In the genomic region with DNA sequence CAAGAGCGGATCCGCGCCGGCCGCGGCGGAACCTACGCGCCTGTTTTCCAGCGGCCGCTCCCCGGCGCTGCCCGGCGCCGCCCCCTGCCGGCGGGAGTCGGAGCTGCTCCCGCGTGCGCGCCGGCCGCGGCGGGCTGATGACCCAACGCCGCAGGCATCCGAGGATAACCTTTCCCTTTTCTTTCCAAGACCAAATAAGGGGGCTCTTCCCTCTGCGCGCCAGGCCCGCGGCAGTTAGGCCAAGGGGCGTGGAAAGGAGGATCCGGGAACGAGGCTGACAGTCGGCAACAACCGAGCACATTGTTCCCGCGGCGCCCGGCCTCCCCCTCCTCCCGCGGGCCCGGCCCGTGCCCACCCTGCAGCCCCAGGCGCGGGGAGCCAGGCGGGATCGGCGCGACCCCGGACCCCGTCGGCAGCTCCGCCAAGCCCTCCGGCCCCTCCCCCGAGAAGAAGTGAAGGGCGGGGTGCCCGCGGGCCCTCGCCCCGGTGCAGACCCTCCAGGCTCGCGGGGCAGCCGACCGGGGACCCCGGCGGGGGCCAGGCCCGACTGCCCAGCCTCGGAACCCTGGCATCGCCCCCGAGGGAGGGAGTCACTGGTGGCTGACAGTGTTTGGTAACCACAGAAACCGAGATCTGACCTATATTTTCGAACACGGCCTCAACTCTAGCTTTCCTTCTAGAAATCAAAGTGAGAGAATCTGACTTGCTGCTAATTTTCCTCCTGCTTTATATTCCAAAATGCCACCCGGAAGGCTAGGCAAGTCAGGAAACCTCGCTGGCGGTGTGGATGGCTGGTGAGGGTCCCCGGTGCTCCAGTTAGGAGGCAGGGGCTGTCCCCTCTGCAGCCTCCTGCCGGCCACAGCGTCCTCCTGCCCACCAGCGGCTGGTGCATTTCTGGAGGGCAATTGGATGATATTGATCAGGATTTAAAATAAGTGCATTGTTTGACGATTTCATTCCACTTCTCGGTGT, we compare ENCODE assay signal across 1 cellular context.
TF ChIP-seq lines count a peak whose summit lies in the region.

No MANE protein-coding gene starts in this region.

TF ChIP-seq in SK-N-SH, 30 proteins besides CTCF, POLR2A, EP300 and RAD21 (continued from another document):
- TF ChIP-seq FOSL2 (IDR thresholded peaks at IDR 0.05; ENCODE audit: borderline replicate concordance, low read depth) (peak; percentile 35; the same call in 1 of the 2 replicates), RXRA (IDR thresholded peaks at IDR 0.05; ENCODE audit: borderline replicate concordance, low read depth) (no peak), RCOR1 (IDR thresholded peaks at IDR 0.05; ENCODE audit: low read length) (no peak), ELF1 (IDR thresholded peaks at IDR 0.05) (no peak), JUND (IDR thresholded peaks at IDR 0.05) (peak; percentile 35; the same call in 1 of the 2 replicates), SMC3 (IDR thresholded peaks at IDR 0.05; ENCODE audit: low read depth, low read length) (peak; percentile 69), SIN3A (IDR thresholded peaks at IDR 0.05; ENCODE audit: borderline replicate concordance, low read depth, low read length) (no peak), NFIC (IDR thresholded peaks at IDR 0.05; ENCODE audit: borderline replicate concordance) (no peak)
